16 cellular contexts compared by ENCODE assay signal in genomic region chr11:64694026-64694755, GRCh38. TPM values are rescaled to one million over a fixed set of nuclear protein-coding genes. Genes with fewer than 3 reads are reported as not detected.
"Had no signal": no experiment of that assay in that cellular context is flagged by ENCODE, and none has a peak within 500 bp of the region (broad histone marks: within the 10 kb centered on the region; RNA-seq: fewer than 3 reads in every experiment).

No MANE protein-coding gene starts in this region.

- H3K9me3 ChIP-seq: transverse colon had no signal

- ATAC-seq: foreskin keratinocyte, left ventricle myocardium superior had no signal

- DNase-seq: activated CD4-positive, alpha-beta T cell treated with anti-CD3 and anti-CD28 coated beads, Interleukin-2, amount 10 ng/mL, durations not matched to agents 7 days and 5 days; activated CD8-positive, alpha-beta memory T cell treated with anti-CD3 and anti-CD28 coated beads for 24 hours; activated naive CD4-positive, alpha-beta T cell; activated naive CD8-positive, alpha-beta T cell treated with anti-CD3 and anti-CD28 coated beads, Interleukin-2, amount 10 ng/mL, durations not matched to agents 7 days and 5 days; cerebellar nuclear complex; effector memory CD4-positive, alpha-beta T cell; foreskin keratinocyte; left ventricle myocardium superior; mesenchymal stem cell; stimulated activated CD4-positive, alpha-beta T cell treated with anti-CD3 and anti-CD28 coated beads, Interleukin-12 subunit alpha, Interleukin-12 subunit beta, amount 100 ng/mL, for 4 hours; stimulated activated CD4-positive, alpha-beta T cell treated with anti-CD3 and anti-CD28 coated beads, Interleukin-2, amount 100 ng/mL, for 24 hours; stimulated activated naive CD4-positive, alpha-beta T cell; transverse colon had no signal

- H3K9me3 Mint-ChIP-seq: activated CD4-positive, alpha-beta T cell treated with anti-CD3 and anti-CD28 coated beads, Interleukin-2, amount 10 ng/mL, durations not matched to agents 7 days and 5 days; activated naive CD8-positive, alpha-beta T cell treated with anti-CD3 and anti-CD28 coated beads, Interleukin-2, amount 10 ng/mL, durations not matched to agents 7 days and 5 days; activated T-helper 1 cell treated with anti-CD3 and anti-CD28 coated beads, Interleukin-12 subunit alpha, Interleukin-12 subunit beta, Interleukin-2, Interleukin-4 antibody, amounts not matched to agents 30 ng/mL and 10 ng/mL and 1 ng/mL, durations not matched to agents 14 hours and 24 hours and 36 hours; dendritic cell treated with granulocyte-macrophage colony-stimulating factor and Interleukin-4, amounts not matched to agents 40 ng/mL and 50 ng/mL, for 4 days had no signal

- H3K4me1 ChIP-seq: foreskin keratinocyte, parathyroid adenoma, transverse colon had no signal

- H3K36me3 Mint-ChIP-seq: activated naive CD8-positive, alpha-beta T cell treated with anti-CD3 and anti-CD28 coated beads, Interleukin-2, amount 10 ng/mL, durations not matched to agents 7 days and 5 days had no signal

- H2AFZ ChIP-seq: parathyroid adenoma had no signal

- H3K4me3 Mint-ChIP-seq: activated CD4-positive, alpha-beta T cell treated with anti-CD3 and anti-CD28 coated beads, Interleukin-2, amount 10 ng/mL, durations not matched to agents 7 days and 5 days; activated naive CD8-positive, alpha-beta T cell treated with anti-CD3 and anti-CD28 coated beads, Interleukin-2, amount 10 ng/mL, durations not matched to agents 7 days and 5 days; activated T-helper 1 cell treated with anti-CD3 and anti-CD28 coated beads, Interleukin-12 subunit alpha, Interleukin-12 subunit beta, Interleukin-2, Interleukin-4 antibody, amounts not matched to agents 30 ng/mL and 10 ng/mL and 1 ng/mL, durations not matched to agents 14 hours and 24 hours and 36 hours; dendritic cell treated with granulocyte-macrophage colony-stimulating factor and Interleukin-4, amounts not matched to agents 40 ng/mL and 50 ng/mL, for 4 days had no signal

- H3K27ac Mint-ChIP-seq: activated naive CD8-positive, alpha-beta T cell treated with anti-CD3 and anti-CD28 coated beads, Interleukin-2, amount 10 ng/mL, durations not matched to agents 7 days and 5 days; activated T-helper 1 cell treated with anti-CD3 and anti-CD28 coated beads, Interleukin-12 subunit alpha, Interleukin-12 subunit beta, Interleukin-2, Interleukin-4 antibody, amounts not matched to agents 30 ng/mL and 10 ng/mL and 1 ng/mL, durations not matched to agents 14 hours and 24 hours and 36 hours; dendritic cell treated with granulocyte-macrophage colony-stimulating factor and Interleukin-4, amounts not matched to agents 40 ng/mL and 50 ng/mL, for 4 days had no signal

- H3K79me2 ChIP-seq: parathyroid adenoma had no signal

- H3K9ac ChIP-seq: parathyroid adenoma had no signal

- H3K27ac ChIP-seq: foreskin keratinocyte, parathyroid adenoma, transverse colon had no signal

- H3K36me3 ChIP-seq: transverse colon had no signal

- H3K4me3 ChIP-seq: transverse colon had no signal

RNA-seq across cellular contexts. Expression of gene NRXN2, which starts 28.8 kb away (rescaled TPM):
- total RNA-seq: foreskin keratinocyte had no signal
- polyA plus RNA-seq: foreskin keratinocyte had no signal
